In genomic region chr3:95151590-95151989, GRCh38 we compare ENCODE assay signal across 2 cellular contexts.
TF ChIP-seq lines count a peak whose summit lies in the region.

No MANE protein-coding gene starts in this region.

TF ChIP-seq in GM23338, 12 proteins besides CTCF, POLR2A, EP300 and RAD21 (continued from another document):
- TF ChIP-seq ZNF331 (CRISPR knock-in tag; IDR thresholded peaks at IDR 0.05; ENCODE audit: low read depth) (no peak), ZNF462 (CRISPR knock-in tag; IDR thresholded peaks at IDR 0.05) (no peak), STAT1 (IDR thresholded peaks at IDR 0.05; ENCODE audit: unreplicated experiment) (no peak), ETS1 (IDR thresholded peaks at IDR 0.05) (no peak), CREB1 (CRISPR knock-in tag; IDR thresholded peaks at IDR 0.05; ENCODE audit: low read depth) (no peak), POLR2AphosphoS5 (IDR thresholded peaks at IDR 0.05; ENCODE audit: low read depth) (no peak), REST (IDR thresholded peaks at IDR 0.05; ENCODE audit: unreplicated experiment) (no peak), JUNB (IDR thresholded peaks at IDR 0.05; ENCODE audit: unreplicated experiment) (no peak)

TF ChIP-seq in H1, 55 proteins besides CTCF, POLR2A, EP300 and RAD21 (continued from another document):
- TF ChIP-seq GABPA (IDR thresholded peaks at IDR 0.05; ENCODE audit: borderline replicate concordance, insufficient read depth, low read length) = no peak
- no peak for TF ChIP-seq CHD7 (IDR thresholded peaks at IDR 0.05; ENCODE audit: insufficient replicate concordance, low read length)
- TF ChIP-seq TAF7 (optimal IDR thresholded peaks at IDR 0.05; ENCODE audit: borderline replicate concordance, low read depth, low read length) = no peak
- TF ChIP-seq NANOG (IDR thresholded peaks at IDR 0.05; ENCODE audit: insufficient read depth, low read depth, low read length, poor library complexity, severe bottlenecking) = no peak
- TF ChIP-seq RXRA (IDR thresholded peaks at IDR 0.05; ENCODE audit: insufficient read depth, low read depth, low read length) = no peak
- no peak for TF ChIP-seq POU5F1 (IDR thresholded peaks at IDR 0.05; ENCODE audit: low read depth, low read length)
- TF ChIP-seq USF2 (IDR thresholded peaks at IDR 0.05; ENCODE audit: low read length) = no peak
- TF ChIP-seq CHD2 (IDR thresholded peaks at IDR 0.05; ENCODE audit: low read length) = no peak
- no peak for TF ChIP-seq ATF3 (IDR thresholded peaks at IDR 0.05; ENCODE audit: insufficient read depth, low read depth, low read length)
- no peak for TF ChIP-seq SIRT6 (IDR thresholded peaks at IDR 0.05; ENCODE audit: low read length)
- TF ChIP-seq NRF1 (IDR thresholded peaks at IDR 0.05; ENCODE audit: low read depth, low read length) = no peak
- no peak for TF ChIP-seq BCL11A (IDR thresholded peaks at IDR 0.05; ENCODE audit: low read depth in 2 of 2, low read length in 2 of 2)
- TF ChIP-seq CBX8 (IDR thresholded peaks at IDR 0.05; ENCODE audit: borderline replicate concordance, low read depth, low read length) = no peak
- TF ChIP-seq SIN3A (conservative IDR thresholded peaks at IDR 0.05 in 1 of 2, IDR thresholded peaks at IDR 0.05 in 1 of 2; ENCODE audit: low read depth in 1 of 2, low read length in 2 of 2) = no peak
- no peak for TF ChIP-seq RNF2 (IDR thresholded peaks at IDR 0.05; ENCODE audit: borderline replicate concordance, low read depth, low read length, missing control alignments, poor library complexity, severe bottlenecking)
- no peak for TF ChIP-seq BRCA1 (IDR thresholded peaks at IDR 0.05; ENCODE audit: low read depth, low read length)
